Comparison of ENCODE assay signal across 9 cellular contexts in the genomic region with DNA sequence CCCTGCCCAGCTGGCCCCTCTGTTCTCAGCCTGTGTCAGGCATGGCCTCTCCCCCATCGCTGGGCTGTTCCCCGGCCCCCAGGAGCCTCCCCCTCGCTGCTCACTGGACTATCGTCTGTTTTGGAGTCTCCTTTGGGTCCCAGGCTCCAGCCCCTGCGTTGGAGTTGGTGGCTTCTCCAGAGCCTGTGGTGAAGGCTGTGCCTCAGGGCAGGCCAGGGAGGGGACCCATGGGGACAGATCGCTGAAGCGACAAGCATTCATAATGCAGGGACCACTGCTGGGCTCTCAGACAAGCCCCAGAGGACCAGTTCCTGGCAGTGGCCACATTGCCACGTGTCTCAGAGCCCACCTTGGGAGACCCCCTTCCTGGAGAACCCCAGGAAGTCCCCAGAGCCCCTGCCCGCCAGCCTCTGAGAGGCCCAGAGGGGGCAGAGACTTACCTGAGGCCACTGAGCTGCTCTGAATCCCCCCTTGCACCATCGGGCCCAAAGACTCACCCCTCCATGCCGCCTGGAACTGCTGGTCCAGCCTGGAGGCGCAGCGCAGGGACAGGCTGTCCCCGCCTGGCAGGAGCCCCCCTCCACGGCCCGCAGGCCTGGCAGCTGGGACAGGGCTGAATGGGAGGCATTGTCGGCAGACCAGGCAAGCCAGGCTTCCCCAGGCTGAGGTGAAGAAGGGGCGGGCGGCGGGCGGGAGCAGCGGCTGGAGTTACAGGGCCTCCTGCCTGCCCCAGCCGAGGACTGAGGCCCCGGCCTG. TPM values are rescaled to one million over a fixed set of nuclear protein-coding genes. Genes with fewer than 3 reads are reported as not detected.
DNase-seq lines count a peak whose midpoint lies in the region; ATAC-seq and TF ChIP-seq lines count a peak whose summit lies in the region.
"Had no signal": no experiment of that assay in that cellular context is flagged by ENCODE, and none has a peak within 500 bp of the region (broad histone marks: within the 10 kb centered on the region; RNA-seq: fewer than 3 reads in every experiment).

A gene with protein sequence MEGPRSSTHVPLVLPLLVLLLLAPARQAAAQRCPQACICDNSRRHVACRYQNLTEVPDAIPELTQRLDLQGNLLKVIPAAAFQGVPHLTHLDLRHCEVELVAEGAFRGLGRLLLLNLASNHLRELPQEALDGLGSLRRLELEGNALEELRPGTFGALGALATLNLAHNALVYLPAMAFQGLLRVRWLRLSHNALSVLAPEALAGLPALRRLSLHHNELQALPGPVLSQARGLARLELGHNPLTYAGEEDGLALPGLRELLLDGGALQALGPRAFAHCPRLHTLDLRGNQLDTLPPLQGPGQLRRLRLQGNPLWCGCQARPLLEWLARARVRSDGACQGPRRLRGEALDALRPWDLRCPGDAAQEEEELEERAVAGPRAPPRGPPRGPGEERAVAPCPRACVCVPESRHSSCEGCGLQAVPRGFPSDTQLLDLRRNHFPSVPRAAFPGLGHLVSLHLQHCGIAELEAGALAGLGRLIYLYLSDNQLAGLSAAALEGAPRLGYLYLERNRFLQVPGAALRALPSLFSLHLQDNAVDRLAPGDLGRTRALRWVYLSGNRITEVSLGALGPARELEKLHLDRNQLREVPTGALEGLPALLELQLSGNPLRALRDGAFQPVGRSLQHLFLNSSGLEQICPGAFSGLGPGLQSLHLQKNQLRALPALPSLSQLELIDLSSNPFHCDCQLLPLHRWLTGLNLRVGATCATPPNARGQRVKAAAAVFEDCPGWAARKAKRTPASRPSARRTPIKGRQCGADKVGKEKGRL (minus strand): TSS at position 555 of the 756 bp plus-strand sequence. CDS start 50 bp downstream, at position 505.

- peak within 1 kb of the TSS; percentile 42 for H3K27ac Mint-ChIP-seq in Calu3 (ENCODE audit: unreplicated experiment)

- CTCF ChIA-PET in Calu3 (lab: Charles Lee), result interaction anchor here (0.6 kb wide), 1 partner anchor 36 kb away, joined by 3 read pairs; no protein-coding TSS in a partner anchor
- CTCF ChIA-PET in RWPE1 (lab: Yijun Ruan, JAX), result no interaction called here

- H3K4me3 Mint-ChIP-seq in Calu3 (ENCODE audit: low read depth, unreplicated experiment), result no peak within 1 kb of the TSS

- H3K27ac ChIP-seq in RWPE1, result peak within 1 kb of the TSS; percentile 45

- intact Hi-C loops in Calu3 (cut with micrococcal nuclease; ENCODE audit: unreplicated experiment) (no loop called here), posterior cingulate gyrus (cut with DNase I) (no loop called here)

- POLR2A ChIA-PET in RWPE1 (lab: Yijun Ruan, JAX; ENCODE audit: low non-redundant PET), result no interaction called here

- H3K9me3 Mint-ChIP-seq in Calu3 (ENCODE audit: low read depth, unreplicated experiment), result no peaks in the 10 kb centered on the region

- no TSS peak for BruUV-seq in Calu3 (replicated peaks; lab: Mats Ljungman, UMichigan)

- no peaks in the 10 kb centered on the region for H3K4me1 Mint-ChIP-seq in Calu3 (ENCODE audit: low read depth, unreplicated experiment)

- no peak for ATAC-seq in GM18511 (IDR thresholded peaks at IDR 0.05; ENCODE audit: unreplicated experiment)

- peaks cover 67% of the 10 kb centered on the region for H3K36me3 Mint-ChIP-seq in Calu3 (ENCODE audit: insufficient read depth, unreplicated experiment)

- TF ChIP-seq CTCF in Calu3 (IDR thresholded peaks at IDR 0.05; ENCODE audit: unreplicated experiment) (no peak), RWPE1 (conservative IDR thresholded peaks at IDR 0.05; ENCODE audit: low read depth) (no peak)

- DNase-seq in Calu3, result no peak
- DNase-seq in RWPE1 (ENCODE audit: low spot score), result no peak
- DNase-seq in globus pallidus (ENCODE audit: low spot score), result peak; percentile 99
- DNase-seq in posterior cingulate gyrus, result peak; percentile 88 to 99 (median 95)
- DNase-seq in DMS79 treated with DMSO at 0.1 percent for 48 hours (lab: John Stamatoyannopoulos, UW), result no peak
- DNase-seq in glomerular visceral epithelial cell (ENCODE audit: extremely low spot score), result no peak
- DNase-seq: left cardiac atrium, T1000 had no signal

- H3K27me3 Mint-ChIP-seq in Calu3 (ENCODE audit: unreplicated experiment), result no peaks in the 10 kb centered on the region

RNA-seq across cellular contexts. Expression of the gene that starts here (rescaled TPM):
- total RNA-seq in Calu3 (2022), result 0.73 and 1.5 TPM in 2 replicates

Comparison
In these comparisons a context has a peak if more than half of its experiments do, and no peak if none do; other contexts are left out.
1. DNase-seq: peak in globus pallidus (single experiment) and posterior cingulate gyrus (10 of 10); none in Calu3 (single experiment), RWPE1 (single experiment), DMS79 treated with DMSO at 0.1 percent for 48 hours (single experiment) and glomerular visceral epithelial cell (single experiment).